Comparison of ENCODE assay signal across 12 cellular contexts in genomic region chr15:55230051-55230670, GRCh38. TPM values are rescaled to one million over a fixed set of nuclear protein-coding genes. Genes with fewer than 3 reads are reported as not detected.
DNase-seq lines count a peak whose midpoint lies in the region; ATAC-seq lines count a peak whose summit lies in the region.
"Had no signal": no experiment of that assay in that cellular context is flagged by ENCODE, and none has a peak within 500 bp of the region (broad histone marks: within the 10 kb centered on the region; RNA-seq: fewer than 3 reads in every experiment).

No MANE protein-coding gene starts in this region.

- H3K4me3 Mint-ChIP-seq in CD4-positive, CD25-positive, alpha-beta regulatory T cell = no peak overlapping the region

- no peaks in the 10 kb centered on the region for H3K4me1 ChIP-seq in CD4-positive, CD25-positive, alpha-beta regulatory T cell (ENCODE audit: control insufficient read depth, insufficient read depth, low read length, poor library complexity, severe bottlenecking)

- H3K36me3 Mint-ChIP-seq in CD4-positive, CD25-positive, alpha-beta regulatory T cell = peaks cover 32% of the 10 kb centered on the region

- DNase-seq in CD4-positive, CD25-positive, alpha-beta regulatory T cell = no peak
- peak; percentile 20 for DNase-seq in astrocyte of the hippocampus (ENCODE audit: low read depth, low spot score)
- DNase-seq in lung microvascular endothelial cell (ENCODE audit: low read depth in 2 of 2) = peak; percentile 40 to 77
- DNase-seq in NCI-H2227 (lab: John Stamatoyannopoulos, UW; ENCODE audit: unreplicated experiment) = no peak
- DNase-seq: NCI-H2029; NCI-H82; stimulated activated naive CD8-positive, alpha-beta T cell treated with anti-CD3 and anti-CD28 coated beads, Interleukin-15, Interleukin-2, amounts not matched to agents 100 U/mL and 50 U/mL, for 24 hours had no signal

- H3K27me3 Mint-ChIP-seq in CD4-positive, CD25-positive, alpha-beta regulatory T cell = no peaks in the 10 kb centered on the region

- H3K27me3 ChIP-seq in CD4-positive, CD25-positive, alpha-beta regulatory T cell (ENCODE audit: control insufficient read depth, insufficient read depth, low read length) = no peaks in the 10 kb centered on the region
- H3K27me3 ChIP-seq: BLaER1 treated with 17β-estradiol and CSF1 and Interleukin-3, amounts not matched to agents 10 nM and 100 nM had no signal

- peaks cover 40% of the 10 kb centered on the region for H3K36me3 ChIP-seq in CD4-positive, CD25-positive, alpha-beta regulatory T cell (ENCODE audit: control insufficient read depth, insufficient read depth, low read length)

- peak overlapping the region; percentile 15 for H3K4me3 ChIP-seq in CD4-positive, CD25-positive, alpha-beta regulatory T cell (ENCODE audit: low read depth, low read length)
- H3K4me3 ChIP-seq: BLaER1 treated with 17β-estradiol and CSF1 and Interleukin-3, amounts not matched to agents 10 nM and 100 nM had no signal

- H3K4me1 Mint-ChIP-seq in CD4-positive, CD25-positive, alpha-beta regulatory T cell = peaks cover 5 to 16% (median 12%) of the 10 kb centered on the region in 4 donors

- H3K9me3 Mint-ChIP-seq in CD4-positive, CD25-positive, alpha-beta regulatory T cell = no peaks in the 10 kb centered on the region

- no peak overlapping the region for H3K27ac ChIP-seq in CD4-positive, CD25-positive, alpha-beta regulatory T cell (ENCODE audit: insufficient read depth, low read length, poor library complexity, severe bottlenecking)
- H3K27ac ChIP-seq: BLaER1 treated with 17β-estradiol and CSF1 and Interleukin-3, amounts not matched to agents 10 nM and 100 nM had no signal

- peak overlapping the region in 1 of 3 donors; percentile 18 for H3K27ac Mint-ChIP-seq in CD4-positive, CD25-positive, alpha-beta regulatory T cell

- no peak for ATAC-seq in CD4-positive, CD25-positive, alpha-beta regulatory T cell (ENCODE audit: low read depth in 2 of 2)
- ATAC-seq in HG02798 (IDR thresholded peaks at IDR 0.05; ENCODE audit: poor library complexity, unreplicated experiment) (peak; percentile 46), HG03175 (IDR thresholded peaks at IDR 0.05; ENCODE audit: unreplicated experiment) (no peak), HG03571 (IDR thresholded peaks at IDR 0.05; ENCODE audit: unreplicated experiment) (no peak), HG03108 (IDR thresholded peaks at IDR 0.05; ENCODE audit: unreplicated experiment) (no peak)
- ATAC-seq: stimulated activated naive CD8-positive, alpha-beta T cell treated with anti-CD3 and anti-CD28 coated beads, Interleukin-15, Interleukin-2, amounts not matched to agents 100 U/mL and 50 U/mL, for 24 hours had no signal

- no peaks in the 10 kb centered on the region for H3K9me3 ChIP-seq in CD4-positive, CD25-positive, alpha-beta regulatory T cell (ENCODE audit: control insufficient read depth in 2 of 2, low read length in 2 of 2)

RNA-seq across cellular contexts. Expression of gene RSL24D1, which starts 33.4 kb away (rescaled TPM):
- total RNA-seq in CD4-positive, CD25-positive, alpha-beta regulatory T cell = 121 TPM
- 100 to 1,000 TPM in 3 of 4 donors, 10 to 100 TPM in 1; 85.4 to 118 (median 104) TPM for polyA plus RNA-seq in CD4-positive, CD25-positive, alpha-beta regulatory T cell
- total RNA-seq in lung microvascular endothelial cell = 52.7 and 59.7 TPM in 2 replicates

RNA-seq across cellular contexts. Expression of gene RAB27A, which starts 59.5 kb away (rescaled TPM):
- total RNA-seq in CD4-positive, CD25-positive, alpha-beta regulatory T cell = 34.0 TPM
- polyA plus RNA-seq in CD4-positive, CD25-positive, alpha-beta regulatory T cell = 10 to 100 TPM; 39.1 to 69.2 (median 46.1) TPM
- 6.1 and 9.5 TPM in 2 replicates for total RNA-seq in lung microvascular endothelial cell

Comparison
In these comparisons a context has a peak if more than half of its experiments do, and no peak if none do; other contexts are left out.
1. DNase-seq: peak in astrocyte of the hippocampus (single experiment) and lung microvascular endothelial cell (2 of 2); none in CD4-positive, CD25-positive, alpha-beta regulatory T cell (0 of 3) and NCI-H2227 (single experiment).